In genomic region chr19:41869374-41869955, GRCh38 we compare ENCODE assay signal across 8 cellular contexts. TPM values are rescaled to one million over a fixed set of nuclear protein-coding genes. Genes with fewer than 3 reads are reported as not detected.
A peak's percentile ranks its signal among the peaks of the same experiment; 100 is the strongest.
DNase-seq lines count a peak whose midpoint lies in the region; ATAC-seq and TF ChIP-seq lines count a peak whose summit lies in the region.
"Had no signal": no experiment of that assay in that cellular context is flagged by ENCODE, and none has a peak within 500 bp of the region (broad histone marks: within the 10 kb centered on the region; RNA-seq: fewer than 3 reads in every experiment).

No MANE protein-coding gene starts in this region.

- H2AFZ ChIP-seq in OCI-LY7 (ENCODE audit: low read length), result no peak overlapping the region

- H3K27ac Mint-ChIP-seq in natural killer cell treated with Interleukin-12 subunit alpha and Interleukin-12 subunit beta and Interleukin-15 and Interleukin-18, amount 100 ng/mL, for 72 hours, result peak overlapping the region; percentile 92 to 97

- no peak for TF ChIP-seq CTCF in OCI-LY7 (conservative IDR thresholded peaks at IDR 0.05; ENCODE audit: low read length)

- intact Hi-C loops in OCI-LY7 (cut with micrococcal nuclease; ENCODE audit: unreplicated experiment), result loop anchor here (10.0 kb wide), 1 partner anchor 415 kb away; no protein-coding TSS in a partner anchor

- peaks cover 40% of the 10 kb centered on the region for H3K79me2 ChIP-seq in OCI-LY7 (ENCODE audit: insufficient read depth, low read depth, low read length)

- peaks cover 97% of the 10 kb centered on the region for H3K4me1 ChIP-seq in OCI-LY7 (ENCODE audit: insufficient read depth, low read length, poor library complexity, severe bottlenecking)

- no peak for ATAC-seq in natural killer cell treated with Interleukin-12 subunit alpha and Interleukin-12 subunit beta and Interleukin-15 and Interleukin-18, amount 100 ng/mL, for 72 hours
- ATAC-seq in GM18517 (IDR thresholded peaks at IDR 0.05; ENCODE audit: unreplicated experiment) (no peak), HG03354 (IDR thresholded peaks at IDR 0.05; ENCODE audit: poor library complexity, severe bottlenecking, unreplicated experiment) (no peak)

- H3K4me2 ChIP-seq in OCI-LY7 (ENCODE audit: low read length), result peak overlapping the region; percentile 69

- CTCF ChIA-PET in OCI-LY7 (lab: Charles Lee; ENCODE audit: unreplicated experiment), result no interaction called here

- no peaks in the 10 kb centered on the region for H3K27me3 Mint-ChIP-seq in natural killer cell treated with Interleukin-12 subunit alpha and Interleukin-12 subunit beta and Interleukin-15 and Interleukin-18, amount 100 ng/mL, for 72 hours
- H3K27me3 Mint-ChIP-seq: naive B cell had no signal

- H3K36me3 ChIP-seq in OCI-LY7 (ENCODE audit: insufficient read depth, low read length), result peaks cover 91% of the 10 kb centered on the region

- H4K20me1 ChIP-seq in OCI-LY7 (ENCODE audit: insufficient read depth, low read length), result peaks cover 21% of the 10 kb centered on the region

- H3K9me3 Mint-ChIP-seq in natural killer cell treated with Interleukin-12 subunit alpha and Interleukin-12 subunit beta and Interleukin-15 and Interleukin-18, amount 100 ng/mL, for 72 hours, result no peaks in the 10 kb centered on the region
- H3K9me3 Mint-ChIP-seq: naive B cell had no signal

- POLR2A ChIA-PET in OCI-LY7 (lab: Charles Lee), result interaction anchor here (1.6 kb wide), 1 partner anchor 10 kb away, joined by 5 read pairs; no protein-coding TSS in a partner anchor

- peak overlapping the region; percentile 100 for H3K27ac ChIP-seq in OCI-LY7 (ENCODE audit: low read depth, low read length, poor library complexity, severe bottlenecking)

- peaks cover 38 to 55% of the 10 kb centered on the region in 2 donors for H3K4me1 Mint-ChIP-seq in natural killer cell treated with Interleukin-12 subunit alpha and Interleukin-12 subunit beta and Interleukin-15 and Interleukin-18, amount 100 ng/mL, for 72 hours (ENCODE audit: low read depth in 2 of 2)

- peak overlapping the region; percentile 54 for H3K4me3 ChIP-seq in OCI-LY7 (ENCODE audit: low read depth, low read length, poor library complexity, severe bottlenecking)

- peaks cover 13% of the 10 kb centered on the region for H3K36me3 Mint-ChIP-seq in natural killer cell treated with Interleukin-12 subunit alpha and Interleukin-12 subunit beta and Interleukin-15 and Interleukin-18, amount 100 ng/mL, for 72 hours

- H3K9me3 ChIP-seq in OCI-LY7 (ENCODE audit: low read length), result no peaks in the 10 kb centered on the region

- H3K4me3 Mint-ChIP-seq in natural killer cell treated with Interleukin-12 subunit alpha and Interleukin-12 subunit beta and Interleukin-15 and Interleukin-18, amount 100 ng/mL, for 72 hours, result no peak overlapping the region

- DNase-seq in NCI-H2227 (lab: John Stamatoyannopoulos, UW; ENCODE audit: unreplicated experiment) (peak; percentile 55), NCI-H2227 treated with DMSO at 0.1 percent for 48 hours (lab: John Stamatoyannopoulos, UW) (no peak), OCI-LY7 (ENCODE audit: low spot score) (peak; percentile 67)
- DNase-seq in natural killer cell treated with Interleukin-12 subunit alpha and Interleukin-12 subunit beta and Interleukin-15 and Interleukin-18, amount 100 ng/mL, for 72 hours (ENCODE audit: low spot score), result no peak
- DNase-seq: aorta, naive B cell had no signal

- BruUV-seq in OCI-LY7 (replicated peaks; lab: Mats Ljungman, UMichigan), result no TSS peak

- H3K9me2 ChIP-seq in OCI-LY7 (ENCODE audit: insufficient read depth, low read length), result no peaks in the 10 kb centered on the region

RNA-seq across cellular contexts. Expression of gene CD79A, which starts 7.6 kb away (rescaled TPM):
- 848 and 1,195 TPM in 2 replicates for total RNA-seq in OCI-LY7 (2014; rRNA removed; shearing (Covaris generic))
- 896 and 1,094 TPM in 2 replicates for total RNA-seq in OCI-LY7 (2022)
- 1 to 10 TPM in 1 of 2 donors, under 1 TPM in 1; 0.93 to 1.8 TPM for total RNA-seq in natural killer cell treated with Interleukin-12 subunit alpha and Interleukin-12 subunit beta and Interleukin-15 and Interleukin-18, amount 100 ng/mL, for 72 hours

RNA-seq across cellular contexts. Expression of gene RPS19, which starts 9.4 kb away (rescaled TPM):
- 4,018 and 4,414 TPM in 2 replicates for total RNA-seq in OCI-LY7 (2014; rRNA removed; shearing (Covaris generic))
- 3,803 and 3,902 TPM in 2 replicates for total RNA-seq in OCI-LY7 (2022)
- 1,000 to 10,000 TPM; 1,532 to 1,595 TPM for total RNA-seq in natural killer cell treated with Interleukin-12 subunit alpha and Interleukin-12 subunit beta and Interleukin-15 and Interleukin-18, amount 100 ng/mL, for 72 hours

RNA-seq across cellular contexts. Expression of gene ARHGEF1, which starts 13.5 kb away (rescaled TPM):
- total RNA-seq in OCI-LY7 (2014; rRNA removed; shearing (Covaris generic)), result 74.9 and 96.9 TPM in 2 replicates
- total RNA-seq in OCI-LY7 (2022), result 297 and 318 TPM in 2 replicates
- 100 to 1,000 TPM; 321 to 444 TPM for total RNA-seq in natural killer cell treated with Interleukin-12 subunit alpha and Interleukin-12 subunit beta and Interleukin-15 and Interleukin-18, amount 100 ng/mL, for 72 hours

RNA-seq across cellular contexts. Expression of gene DMRTC2, which starts 24.6 kb away (rescaled TPM):
- not detected in 2 replicates for total RNA-seq in OCI-LY7 (2014; rRNA removed; shearing (Covaris generic))
- not detected in 2 replicates for total RNA-seq in OCI-LY7 (2022)
- not detected for total RNA-seq in natural killer cell treated with Interleukin-12 subunit alpha and Interleukin-12 subunit beta and Interleukin-15 and Interleukin-18, amount 100 ng/mL, for 72 hours
- total RNA-seq: aorta had no signal

RNA-seq across cellular contexts. Expression of gene LYPD4, which starts 25.0 kb away (rescaled TPM):
- not detected in 2 replicates for total RNA-seq in OCI-LY7 (2014; rRNA removed; shearing (Covaris generic))
- total RNA-seq in OCI-LY7 (2022), result not detected in 2 replicates
- total RNA-seq in natural killer cell treated with Interleukin-12 subunit alpha and Interleukin-12 subunit beta and Interleukin-15 and Interleukin-18, amount 100 ng/mL, for 72 hours, result not detected
- total RNA-seq: aorta had no signal

Comparison
In these comparisons a context has a peak if more than half of its experiments do, and no peak if none do; other contexts are left out.
1. DNase-seq: peak in NCI-H2227 (single experiment) and OCI-LY7 (single experiment); none in NCI-H2227 treated with DMSO at 0.1 percent for 48 hours (single experiment) and natural killer cell treated with Interleukin-12 subunit alpha and Interleukin-12 subunit beta and Interleukin-15 and Interleukin-18, amount 100 ng/mL, for 72 hours (single experiment).
2. RNA of gene CD79A, which starts 7.6 kb away (total RNA-seq): 848 to 1,195 TPM in OCI-LY7; 0.93 to 1.8 TPM in natural killer cell treated with Interleukin-12 subunit alpha and Interleukin-12 subunit beta and Interleukin-15 and Interleukin-18, amount 100 ng/mL, for 72 hours; every median in the first group is over 100 times any median in the second.